ENCODE assay signal across 18 cellular contexts in the genomic region with DNA sequence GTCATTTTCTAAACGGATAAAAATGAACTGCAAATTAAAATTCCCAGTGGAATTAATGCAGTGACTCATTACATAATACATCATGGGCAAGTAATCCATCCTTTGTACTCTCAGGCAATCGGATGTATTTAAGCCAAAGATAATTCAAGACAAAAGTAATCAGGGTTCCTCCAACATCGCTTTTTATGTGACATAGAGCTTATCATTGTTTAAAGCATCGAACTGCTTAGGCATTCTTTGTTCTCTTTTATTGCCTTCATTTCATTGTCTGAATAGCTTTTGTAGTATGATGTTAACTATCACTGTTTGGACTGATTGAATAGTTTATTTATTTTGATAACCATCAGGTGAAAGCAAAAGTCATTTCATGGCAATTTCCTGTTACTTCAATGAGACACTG.
DNase-seq lines count a peak whose midpoint lies in the region; ATAC-seq and TF ChIP-seq lines count a peak whose summit lies in the region.
"Had no signal": no experiment of that assay in that cellular context is flagged by ENCODE, and none has a peak within 500 bp of the region (broad histone marks: within the 10 kb centered on the region; RNA-seq: fewer than 3 reads in every experiment).

No MANE protein-coding gene starts in this region.

- DNase-seq in GM23248 (peak; percentile 41), NCI-H1930 (lab: John Stamatoyannopoulos, UW) (peak; percentile 28 to 38), dermis microvascular lymphatic vessel endothelial cell (ENCODE audit: low read depth in 2 of 2) (peak; percentile 40 to 72), retinal pigment epithelial cell (ENCODE audit: low read depth) (peak; percentile 47), SW 1271 (lab: John Stamatoyannopoulos, UW) (no peak), NCI-H1694 treated with DMSO at 0.1 percent for 48 hours (lab: John Stamatoyannopoulos, UW) (no peak)
- DNase-seq: Caco-2, GDM1, H7, MG63, NCI-H2171, NCI-H446 treated with DMSO at 0.1 percent for 48 hours, Peyer's patch, Right ventricle myocardium superior had no signal

- whole genome bisulfite sequencing in GM23248 (ENCODE audit: low coverage in 1 of 2, low lambda C conversion rate in 2 of 2, missing lambda C conversion rate in 2 of 2), 2 experiments = 16 to 28% methylated on average over 4 of the region's 4 CpGs

- H3K4me3 ChIP-seq in GM23248 = no peak overlapping the region
- H3K4me3 ChIP-seq in retinal pigment epithelial cell (ENCODE audit: low read length) = no peak overlapping the region
- H3K4me3 ChIP-seq: MG63, Peyer's patch had no signal

- H3K9me3 ChIP-seq in GM23248 (ENCODE audit: low read depth) = no peaks in the 10 kb centered on the region
- H3K9me3 ChIP-seq: Caco-2, MG63, Peyer's patch had no signal

- no peak overlapping the region for H2AFZ ChIP-seq in GM23248

- H3K79me2 ChIP-seq in GM23248 (ENCODE audit: insufficient read depth) = peaks cover 46% of the 10 kb centered on the region

- peak overlapping the region; percentile 8 for H3K4me2 ChIP-seq in GM23248 (ENCODE audit: unreplicated experiment)
- H3K4me2 ChIP-seq: KMS-11 had no signal

- H4K20me1 ChIP-seq in GM23248 (ENCODE audit: insufficient read depth) = no peaks in the 10 kb centered on the region; the same call in 1 of the 2 replicates

- no peak overlapping the region for H3K27ac ChIP-seq in GM23248
- H3K27ac ChIP-seq: C4-2B, KMS-11, Peyer's patch had no signal

- peaks cover 6% of the 10 kb centered on the region for H3F3A ChIP-seq in GM23248 (ENCODE audit: insufficient read depth)

- H3K9ac ChIP-seq in GM23248 = no peak overlapping the region
- H3K9ac ChIP-seq: KMS-11 had no signal

- TF ChIP-seq CTCF in retinal pigment epithelial cell (conservative IDR thresholded peaks at IDR 0.05; ENCODE audit: low read depth, low read length) = no peak

- no peaks in the 10 kb centered on the region for H3K9me2 ChIP-seq in GM23248 (ENCODE audit: insufficient read depth)

- no peak for ATAC-seq in GM18519 (IDR thresholded peaks at IDR 0.05; ENCODE audit: low FRiP score, unreplicated experiment)
- ATAC-seq: HepG2 had no signal

- no peaks in the 10 kb centered on the region for H3K36me3 ChIP-seq in GM23248 (ENCODE audit: low read depth)
- H3K36me3 ChIP-seq: MG63, Peyer's patch had no signal

- in situ Hi-C loops in GM23248 (cut with MboI) = no loop called here

- no peaks in the 10 kb centered on the region for H3K27me3 ChIP-seq in GM23248 (replicated peaks; ENCODE audit: insufficient read depth)
- H3K27me3 ChIP-seq: MG63, Peyer's patch had no signal

- H3K4me1 ChIP-seq in GM23248 (ENCODE audit: insufficient read depth) = peaks cover 17% of the 10 kb centered on the region
- H3K4me1 ChIP-seq: Caco-2, Peyer's patch had no signal

Comparison
In these comparisons a context has a peak if more than half of its experiments do, and no peak if none do; other contexts are left out.
1. DNase-seq: peak in GM23248 (single experiment), NCI-H1930 (2 of 2), dermis microvascular lymphatic vessel endothelial cell (2 of 2) and retinal pigment epithelial cell (single experiment); none in SW 1271 (0 of 2) and NCI-H1694 treated with DMSO at 0.1 percent for 48 hours (single experiment).